Comparison of ENCODE assay signal across 28 cellular contexts in the genomic region with DNA sequence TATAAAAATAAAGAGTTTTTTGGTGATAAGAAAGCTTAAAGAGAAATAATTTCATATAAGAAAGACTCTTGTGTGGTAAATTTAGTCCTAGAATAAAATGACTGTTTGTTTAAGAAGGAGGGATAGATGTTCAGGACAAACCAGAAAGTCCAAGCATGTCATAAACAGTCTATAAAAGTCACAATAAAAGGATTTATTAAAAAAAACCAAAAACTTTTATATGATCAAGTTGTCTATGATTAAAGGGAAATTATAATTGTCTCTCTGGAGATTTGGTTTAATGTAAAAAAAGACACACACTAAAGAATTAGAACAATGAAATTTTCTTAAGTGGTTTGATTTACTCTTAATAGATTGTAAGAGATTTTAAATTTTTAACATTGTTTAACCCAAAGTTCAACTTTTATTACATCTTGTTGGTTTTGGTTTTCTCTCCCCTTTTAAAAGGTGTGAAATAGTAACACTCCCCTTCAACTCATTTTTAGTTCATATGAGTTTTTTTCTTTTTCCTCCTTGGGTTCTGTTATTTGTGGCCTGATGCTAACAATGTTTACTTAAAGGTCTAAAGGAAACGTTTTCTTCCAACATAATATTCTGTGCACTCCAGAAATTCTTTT.
A peak's percentile ranks its signal among the peaks of the same experiment; 100 is the strongest.
DNase-seq lines count a peak whose midpoint lies in the region; FAIRE-seq and TF ChIP-seq lines count a peak whose summit lies in the region.
"Had no signal": no experiment of that assay in that cellular context is flagged by ENCODE, and none has a peak within 500 bp of the region (broad histone marks: within the 10 kb centered on the region; RNA-seq: fewer than 3 reads in every experiment).

No MANE protein-coding gene starts in this region.

- in situ Hi-C loops in KBM-7 (cut with MboI; ENCODE audit: low pct_unique_long_range_greater_than_20kb, low sequenced_read_pairs): no loop called here

- no peaks in the 10 kb centered on the region for H3K36me3 ChIP-seq in astrocyte (ENCODE audit: insufficient read depth, low read length)
- H3K36me3 ChIP-seq in mesendoderm (ENCODE audit: control insufficient read depth, insufficient read depth, low read length): no peaks in the 10 kb centered on the region
- H3K36me3 ChIP-seq: esophagus squamous epithelium, HAP-1, right atrium auricular region, tibial artery had no signal

- no peak overlapping the region for H2BK15ac ChIP-seq in mesendoderm (replicated peaks; ENCODE audit: low read depth)

- no peak overlapping the region for H3K4me2 ChIP-seq in astrocyte (ENCODE audit: low read length)
- H3K4me2 ChIP-seq in mesendoderm (ENCODE audit: low read length): no peak overlapping the region
- H3K4me2 ChIP-seq: SK-N-SH had no signal

- no peak overlapping the region for H4K8ac ChIP-seq in mesendoderm (ENCODE audit: low read depth, low read length)

- H3K27ac ChIP-seq in astrocyte (ENCODE audit: low read depth, low read length) (no peak overlapping the region), mesendoderm (ENCODE audit: low read depth, low read length) (no peak overlapping the region)
- H3K27ac ChIP-seq: 22Rv1, body of pancreas, esophagus squamous epithelium, right atrium auricular region, RWPE1, tibial artery, VCaP had no signal

- H2BK5ac ChIP-seq in mesendoderm (ENCODE audit: low read length): no peak overlapping the region

- no peak overlapping the region for H3K9ac ChIP-seq in astrocyte (ENCODE audit: low read length)
- H3K9ac ChIP-seq in mesendoderm (ENCODE audit: low read length): no peak overlapping the region
- H3K9ac ChIP-seq: SK-N-SH had no signal

- no peaks in the 10 kb centered on the region for H3K4me1 Mint-ChIP-seq in astrocyte (ENCODE audit: low read depth, unreplicated experiment)
- H3K4me1 Mint-ChIP-seq in activated CD4-positive, alpha-beta T cell treated with anti-CD3 and anti-CD28 coated beads, Interleukin-2, amount 10 ng/mL, durations not matched to agents 24 days and 14 days: no peaks in the 10 kb centered on the region
- H3K4me1 Mint-ChIP-seq: activated T-helper 17 cell treated with anti-CD3 and anti-CD28 coated beads, Interleukin-2, amount 50 U/mL, for 72 hours; B cell; IgD-negative memory B cell had no signal

- H2BK120ac ChIP-seq in mesendoderm (ENCODE audit: low read depth, low read length): no peak overlapping the region

- no peak overlapping the region for H3K18ac ChIP-seq in mesendoderm (ENCODE audit: low read length)

- intact Hi-C loops in activated CD4-positive, alpha-beta T cell treated with anti-CD3 and anti-CD28 coated beads, Interleukin-2, amount 10 ng/mL, durations not matched to agents 24 days and 14 days (cut with micrococcal nuclease): no loop called here

- peaks cover 15% of the 10 kb centered on the region for H3K9me3 Mint-ChIP-seq in astrocyte (ENCODE audit: unreplicated experiment)
- H3K9me3 Mint-ChIP-seq in activated CD4-positive, alpha-beta T cell treated with anti-CD3 and anti-CD28 coated beads, Interleukin-2, amount 10 ng/mL, durations not matched to agents 24 days and 14 days: no peaks in the 10 kb centered on the region

- H3K56ac ChIP-seq in mesendoderm (ENCODE audit: low read length): no peak overlapping the region

- TF ChIP-seq CTCF in astrocyte (IDR thresholded peaks at IDR 0.05; ENCODE audit: insufficient read depth, low read depth, low read length): no peak

- H3K4ac ChIP-seq in mesendoderm (ENCODE audit: low read depth, low read length): no peak overlapping the region

- H3K23ac ChIP-seq in mesendoderm (ENCODE audit: low read length): no peak overlapping the region

- no peaks in the 10 kb centered on the region for H3K79me2 ChIP-seq in astrocyte (ENCODE audit: insufficient read depth, low read length)
- H3K79me2 ChIP-seq in mesendoderm (ENCODE audit: control insufficient read depth, insufficient read depth, low read length): no peaks in the 10 kb centered on the region

- H3K27me3 ChIP-seq in astrocyte (ENCODE audit: insufficient read depth, low read length) (no peaks in the 10 kb centered on the region), mesendoderm (ENCODE audit: insufficient read depth, low read length, poor library complexity) (no peaks in the 10 kb centered on the region)
- H3K27me3 ChIP-seq: body of pancreas, esophagus squamous epithelium, right atrium auricular region, tibial artery had no signal

- no peaks in the 10 kb centered on the region for H3K27me3 Mint-ChIP-seq in astrocyte (ENCODE audit: low read depth, unreplicated experiment)
- no peaks in the 10 kb centered on the region for H3K27me3 Mint-ChIP-seq in activated CD4-positive, alpha-beta T cell treated with anti-CD3 and anti-CD28 coated beads, Interleukin-2, amount 10 ng/mL, durations not matched to agents 24 days and 14 days
- H3K27me3 Mint-ChIP-seq: activated naive CD8-positive, alpha-beta T cell; activated T-helper 17 cell treated with anti-CD3 and anti-CD28 coated beads, Interleukin-2, amount 50 U/mL, for 72 hours; B cell; IgD-negative memory B cell; stimulated activated naive CD8-positive, alpha-beta T cell treated with anti-CD3 and anti-CD28 coated beads, Interleukin-15, Interleukin-2, amounts not matched to agents 100 ng/mL and 50 ng/mL, for 24 hours had no signal

- no peak overlapping the region for H3K4me3 Mint-ChIP-seq in astrocyte (ENCODE audit: unreplicated experiment)
- no peak overlapping the region for H3K4me3 Mint-ChIP-seq in activated CD4-positive, alpha-beta T cell treated with anti-CD3 and anti-CD28 coated beads, Interleukin-2, amount 10 ng/mL, durations not matched to agents 24 days and 14 days
- H3K4me3 Mint-ChIP-seq: activated naive CD8-positive, alpha-beta T cell; activated T-helper 17 cell treated with anti-CD3 and anti-CD28 coated beads, Interleukin-2, amount 50 U/mL, for 72 hours; B cell; IgD-negative memory B cell; stimulated activated naive CD8-positive, alpha-beta T cell treated with anti-CD3 and anti-CD28 coated beads, Interleukin-15, Interleukin-2, amounts not matched to agents 100 ng/mL and 50 ng/mL, for 24 hours; T-helper 2 cell treated with Interferon-gamma antibody and Interleukin-4, amounts not matched to agents 5 μg/mL and 100 μg/mL, for 36 hours had no signal

- FAIRE-seq in astrocyte (lab: Jason Lieb, UNC): no peak

- no peak overlapping the region for H2AFZ ChIP-seq in astrocyte (ENCODE audit: low read depth, low read length)

- H3K9me3 ChIP-seq in astrocyte (ENCODE audit: insufficient read depth, low read depth, low read length): no peaks in the 10 kb centered on the region
- H3K9me3 ChIP-seq: body of pancreas had no signal

- no peaks in the 10 kb centered on the region for H3K4me1 ChIP-seq in astrocyte (ENCODE audit: insufficient read depth, low read length)
- no peaks in the 10 kb centered on the region for H3K4me1 ChIP-seq in mesendoderm (ENCODE audit: control insufficient read depth, low read depth, low read length)
- H3K4me1 ChIP-seq: body of pancreas, esophagus squamous epithelium, HAP-1, right atrium auricular region, tibial artery had no signal

- no peak overlapping the region for H2AK5ac ChIP-seq in mesendoderm (ENCODE audit: low read length)

- DNase-seq in DMS 273 (lab: John Stamatoyannopoulos, UW; ENCODE audit: unreplicated experiment) (peak; percentile 25), DMS 273 treated with DMSO at 0.1 percent for 48 hours (lab: John Stamatoyannopoulos, UW) (no peak), KBM-7 (peak; percentile 16), astrocyte (ENCODE audit: low read depth) (peak; percentile 3), mesendoderm (peak; percentile 64), DMS79 treated with DMSO at 0.1 percent for 48 hours (lab: John Stamatoyannopoulos, UW) (no peak), SW 1271 (lab: John Stamatoyannopoulos, UW) (no peak)
- no peak for DNase-seq in activated CD4-positive, alpha-beta T cell treated with anti-CD3 and anti-CD28 coated beads, Interleukin-2, amount 10 ng/mL, durations not matched to agents 24 days and 14 days
- DNase-seq: activated CD4-positive, alpha-beta T cell treated with anti-CD3 and anti-CD28 coated beads, Interleukin-2, amount 50 U/mL, for 1 hour; body of pancreas; COR-L47; effector CD8-positive, alpha-beta T cell; esophagus squamous epithelium; NCI-H1694; NCI-H226; SK-N-SH; tibial artery had no signal

- no CpG with 5 or more reads among the region's 1 CpG for WGBS in mesendoderm (ENCODE audit: extremely low coverage, insufficient coverage, low lambda C conversion rate)

- H3K4me3 ChIP-seq in astrocyte (ENCODE audit: insufficient read depth, low read depth, low read length): no peak overlapping the region
- H3K4me3 ChIP-seq in mesendoderm (ENCODE audit: low read length): no peak overlapping the region
- H3K4me3 ChIP-seq: body of pancreas, esophagus squamous epithelium, HAP-1, right atrium auricular region, tibial artery had no signal

- no peaks in the 10 kb centered on the region for H4K20me1 ChIP-seq in astrocyte (ENCODE audit: insufficient read depth, low read length)

- no peaks in the 10 kb centered on the region for H3K36me3 Mint-ChIP-seq in astrocyte (ENCODE audit: low read depth, unreplicated experiment)
- H3K36me3 Mint-ChIP-seq in activated CD4-positive, alpha-beta T cell treated with anti-CD3 and anti-CD28 coated beads, Interleukin-2, amount 10 ng/mL, durations not matched to agents 24 days and 14 days (ENCODE audit: low read depth): no peaks in the 10 kb centered on the region
- H3K36me3 Mint-ChIP-seq: activated naive CD8-positive, alpha-beta T cell; IgD-negative memory B cell had no signal

- no peaks in the 10 kb centered on the region for H3K79me1 ChIP-seq in mesendoderm (ENCODE audit: low read length)

- H4K5ac ChIP-seq in mesendoderm (ENCODE audit: low read length): no peak overlapping the region

- H3K27ac Mint-ChIP-seq in astrocyte (ENCODE audit: unreplicated experiment): no peak overlapping the region
- no peak overlapping the region for H3K27ac Mint-ChIP-seq in activated CD4-positive, alpha-beta T cell treated with anti-CD3 and anti-CD28 coated beads, Interleukin-2, amount 10 ng/mL, durations not matched to agents 24 days and 14 days
- H3K27ac Mint-ChIP-seq: activated naive CD8-positive, alpha-beta T cell; activated T-helper 17 cell treated with anti-CD3 and anti-CD28 coated beads, Interleukin-2, amount 50 U/mL, for 72 hours; B cell; IgD-negative memory B cell; stimulated activated naive CD8-positive, alpha-beta T cell treated with anti-CD3 and anti-CD28 coated beads, Interleukin-15, Interleukin-2, amounts not matched to agents 100 ng/mL and 50 ng/mL, for 24 hours; T-helper 2 cell treated with Interferon-gamma antibody and Interleukin-4, amounts not matched to agents 5 μg/mL and 100 μg/mL, for 36 hours had no signal

Comparison
In these comparisons a context has a peak if more than half of its experiments do, and no peak if none do; other contexts are left out.
1. DNase-seq: peak in DMS 273 (single experiment), KBM-7 (single experiment), astrocyte (single experiment) and mesendoderm (single experiment); none in DMS 273 treated with DMSO at 0.1 percent for 48 hours (single experiment), DMS79 treated with DMSO at 0.1 percent for 48 hours (single experiment), activated CD4-positive, alpha-beta T cell treated with anti-CD3 and anti-CD28 coated beads, Interleukin-2, amount 10 ng/mL, durations not matched to agents 24 days and 14 days (single experiment) and SW 1271 (0 of 2).